ENCODE assay signal across 8 cellular contexts in genomic region chr6:28867078-28867414, GRCh38. TPM values are rescaled to one million over a fixed set of nuclear protein-coding genes. Genes with fewer than 3 reads are reported as not detected.
DNase-seq lines count a peak whose midpoint lies in the region; ATAC-seq, FAIRE-seq and TF ChIP-seq lines count a peak whose summit lies in the region.

No MANE protein-coding gene starts in this region.

- no peak overlapping the region for H3K9ac ChIP-seq in IMR-90 (ENCODE audit: low read depth, low read length)

- H3K56ac ChIP-seq in IMR-90 (ENCODE audit: extremely low read depth, insufficient read depth, low read length): no peak overlapping the region

- 0 out of 2 replicates have a peak, but pooled peaks cover 2% of the 10 kb centered on the region for H3K4me1 ChIP-seq in IMR-90 (ENCODE audit: control insufficient read depth, insufficient read depth, low read length)
- peaks cover 7% of the 10 kb centered on the region for H3K4me1 ChIP-seq in hepatocyte (ENCODE audit: insufficient read depth)
- H3K4me1 ChIP-seq in small intestine (ENCODE audit: control insufficient read depth in 2 of 2, insufficient read depth in 1 of 2, low read depth in 1 of 2, low read length in 1 of 2): peaks cover 3 to 7% of the 10 kb centered on the region in 2 donors

- H3K9me3 ChIP-seq in IMR-90 (ENCODE audit: control insufficient read depth, insufficient read depth, low read length) (no peaks in the 10 kb centered on the region), hepatocyte (ENCODE audit: low read depth) (no peaks in the 10 kb centered on the region), small intestine (ENCODE audit: control insufficient read depth, low read depth) (no peaks in the 10 kb centered on the region)

- H2BK120ac ChIP-seq in IMR-90 (ENCODE audit: low read depth, low read length): no peak overlapping the region

- dilution Hi-C loops in IMR-90 (cut with HindIII; ENCODE audit: low sequenced_read_pairs, unreplicated experiment): no loop called here

- H3K14ac ChIP-seq in IMR-90 (replicated peaks; ENCODE audit: low read depth, low read length): no peak overlapping the region

- H3K27ac Mint-ChIP-seq in activated CD4-positive, alpha-beta T cell treated with anti-CD3 and anti-CD28 coated beads, Interleukin-2, amount 10 ng/mL, durations not matched to agents 7 days and 5 days: peak overlapping the region; percentile 91
- peak overlapping the region; percentile 8 for H3K27ac Mint-ChIP-seq in activated T-helper 17 cell treated with anti-CD3 and anti-CD28 coated beads, Interleukin-2, amount 50 U/mL, for 72 hours

- H3K9me1 ChIP-seq in IMR-90 (ENCODE audit: insufficient read depth, low read length): no peaks in the 10 kb centered on the region

- no peak overlapping the region for H2AK5ac ChIP-seq in IMR-90 (ENCODE audit: low read depth, low read length)

- POLR2A ChIA-PET in activated CD4-positive, alpha-beta T cell treated with anti-CD3 and anti-CD28 coated beads, Interleukin-2, amount 10 ng/mL, durations not matched to agents 7 days and 5 days (lab: Charles Lee): interaction anchor here (0.6 to 1.0 kb wide), 2 partner anchors 17 to 1029 kb away, joined by 3 read pairs; a partner anchor contains a TSS
- POLR2A ChIA-PET in IMR-90 (lab: Charles Lee; ENCODE audit: unreplicated experiment): no interaction called here

- H3K4me2 ChIP-seq in IMR-90 (ENCODE audit: low read depth, low read length): peak overlapping the region; percentile 69
- peak overlapping the region; percentile 94 for H3K4me2 ChIP-seq in hepatocyte

- intact Hi-C loops in IMR-90 (cut with micrococcal nuclease): loop anchor here (5.0 to 10.0 kb wide), 2 partner anchors 148 to 655 kb away; no protein-coding TSS in a partner anchor

- in situ Hi-C loops in IMR-90 (cut with MboI; ENCODE audit: low sequenced_read_pairs): no loop called here

- TF ChIP-seq RAD21 in IMR-90 (IDR thresholded peaks at IDR 0.05; ENCODE audit: low read length): no peak

- H3K9me2 ChIP-seq in hepatocyte (replicated peaks; ENCODE audit: insufficient read depth): no peaks in the 10 kb centered on the region

- no peaks in the 10 kb centered on the region for H3K79me1 ChIP-seq in IMR-90 (ENCODE audit: low read depth in 1 of 2, low read length in 2 of 2)

- no peak for DNase-seq in activated CD4-positive, alpha-beta T cell treated with anti-CD3 and anti-CD28 coated beads, Interleukin-2, amount 10 ng/mL, durations not matched to agents 7 days and 5 days
- DNase-seq in activated CD4-positive, alpha-beta T cell treated with anti-CD3 and anti-CD28 coated beads, Interleukin-2, amount 50 U/mL, for 1 hour: no peak
- DNase-seq in IMR-90 (peak; percentile 3), hepatocyte (ENCODE audit: low spot score) (peak; percentile 40), small intestine (peak; percentile 22), HTR-8/SVneo (ENCODE audit: insufficient read length, low spot score) (no peak)

- TF ChIP-seq CTCF in IMR-90 (conservative IDR thresholded peaks at IDR 0.05; ENCODE audit: low read depth, low read length) (no peak), hepatocyte (IDR thresholded peaks at IDR 0.05; ENCODE audit: poor library complexity) (no peak)

- peak overlapping the region; percentile 97 for H2AFZ ChIP-seq in IMR-90 (replicated peaks; ENCODE audit: low read length, poor library complexity)
- H2AFZ ChIP-seq in hepatocyte: peak overlapping the region; percentile 97

- WGBS in IMR-90 (ENCODE audit: extremely low coverage in 2 of 2, insufficient read length in 1 of 2), 2 experiments: no CpG with 5 or more reads among the region's 5 CpGs
- WGBS in hepatocyte (ENCODE audit: low lambda C conversion rate, missing lambda C conversion rate): 34% methylated on average over 5 of the region's 5 CpGs
- 23 to 34% (median 33%) methylated on average over 5 of the region's 5 CpGs for WGBS in small intestine, 3 donors

- no TSS peak for BruUV-seq in IMR-90 (replicated peaks; lab: Mats Ljungman, UMichigan)

- TF ChIP-seq POLR2A in IMR-90 (IDR thresholded peaks at IDR 0.05; ENCODE audit: low read depth, low read length): no peak

- H3K27ac ChIP-seq in IMR-90 (ENCODE audit: insufficient read depth, low read length): no peak overlapping the region
- H3K27ac ChIP-seq in hepatocyte: peak overlapping the region; percentile 98
- peak overlapping the region in 1 of 2 donors; percentile 75 for H3K27ac ChIP-seq in small intestine (ENCODE audit: low read depth in 1 of 2, low read length in 1 of 2)

- H3K36me3 ChIP-seq in IMR-90 (ENCODE audit: control insufficient read depth, insufficient read depth, low read length): no peaks in the 10 kb centered on the region
- H3K36me3 ChIP-seq in hepatocyte (replicated peaks; ENCODE audit: insufficient read depth, low read depth): no peaks in the 10 kb centered on the region
- no peaks in the 10 kb centered on the region for H3K36me3 ChIP-seq in small intestine (ENCODE audit: control insufficient read depth in 2 of 2, insufficient read depth in 2 of 2, low read length in 2 of 2)

- no peak overlapping the region for H3K4ac ChIP-seq in IMR-90 (ENCODE audit: low read depth, low read length)

- H4K20me1 ChIP-seq in IMR-90 (ENCODE audit: insufficient read depth, low read length): no peaks in the 10 kb centered on the region
- H4K20me1 ChIP-seq in hepatocyte (ENCODE audit: insufficient read depth, poor library complexity, severe bottlenecking): no peaks in the 10 kb centered on the region

- no peaks in the 10 kb centered on the region for H3K79me2 ChIP-seq in hepatocyte

- no peak overlapping the region for H4K91ac ChIP-seq in IMR-90 (ENCODE audit: insufficient read depth, low read depth, low read length)

- FAIRE-seq in small intestine (lab: Jason Lieb, UNC) (no peak), HTR-8/SVneo (lab: Jason Lieb, UNC) (no peak)

- H4K5ac ChIP-seq in IMR-90 (ENCODE audit: low read depth, low read length): no peak overlapping the region

- H3K27me3 ChIP-seq in IMR-90 (ENCODE audit: control insufficient read depth, insufficient read depth, low read length) (no peaks in the 10 kb centered on the region), hepatocyte (no peaks in the 10 kb centered on the region), small intestine (ENCODE audit: control insufficient read depth in 2 of 2, insufficient read depth in 2 of 2, low read length in 2 of 2) (no peaks in the 10 kb centered on the region)

- peaks cover 10% of the 10 kb centered on the region for H3K36me3 Mint-ChIP-seq in activated CD4-positive, alpha-beta T cell treated with anti-CD3 and anti-CD28 coated beads, Interleukin-2, amount 10 ng/mL, durations not matched to agents 7 days and 5 days (ENCODE audit: low read depth)
- H3K36me3 Mint-ChIP-seq in activated T-helper 17 cell treated with anti-CD3 and anti-CD28 coated beads, Interleukin-2, amount 50 U/mL, for 72 hours (ENCODE audit: low read depth): peaks cover 27% of the 10 kb centered on the region

- no peak overlapping the region for H2BK5ac ChIP-seq in IMR-90 (ENCODE audit: low read depth, low read length, poor library complexity, severe bottlenecking)

- no peak overlapping the region for H3K18ac ChIP-seq in IMR-90 (ENCODE audit: low read depth, low read length)

- H3K27me3 Mint-ChIP-seq in activated CD4-positive, alpha-beta T cell treated with anti-CD3 and anti-CD28 coated beads, Interleukin-2, amount 10 ng/mL, durations not matched to agents 7 days and 5 days: peaks cover 3% of the 10 kb centered on the region
- H3K27me3 Mint-ChIP-seq in activated T-helper 17 cell treated with anti-CD3 and anti-CD28 coated beads, Interleukin-2, amount 50 U/mL, for 72 hours: no peaks in the 10 kb centered on the region

- H3K9me3 Mint-ChIP-seq in activated CD4-positive, alpha-beta T cell treated with anti-CD3 and anti-CD28 coated beads, Interleukin-2, amount 10 ng/mL, durations not matched to agents 7 days and 5 days: peaks cover 11% of the 10 kb centered on the region
- peaks cover 12% of the 10 kb centered on the region for H3K9me3 Mint-ChIP-seq in activated T-helper 17 cell treated with anti-CD3 and anti-CD28 coated beads, Interleukin-2, amount 50 U/mL, for 72 hours

- peaks cover 46% of the 10 kb centered on the region for H3K4me1 Mint-ChIP-seq in activated CD4-positive, alpha-beta T cell treated with anti-CD3 and anti-CD28 coated beads, Interleukin-2, amount 10 ng/mL, durations not matched to agents 7 days and 5 days
- H3K4me1 Mint-ChIP-seq in activated T-helper 17 cell treated with anti-CD3 and anti-CD28 coated beads, Interleukin-2, amount 50 U/mL, for 72 hours: peaks cover 22% of the 10 kb centered on the region

- no peak overlapping the region for H2AK9ac ChIP-seq in IMR-90 (replicated peaks; ENCODE audit: low read depth, low read length, poor library complexity)

- H3K4me3 Mint-ChIP-seq in activated CD4-positive, alpha-beta T cell treated with anti-CD3 and anti-CD28 coated beads, Interleukin-2, amount 10 ng/mL, durations not matched to agents 7 days and 5 days: peak overlapping the region; percentile 77
- H3K4me3 Mint-ChIP-seq in activated T-helper 17 cell treated with anti-CD3 and anti-CD28 coated beads, Interleukin-2, amount 50 U/mL, for 72 hours: peak overlapping the region; percentile 97

- peak overlapping the region in 1 of 2 experiments; percentile 30; a peak in 2 of 4 replicates for H4K8ac ChIP-seq in IMR-90 (ENCODE audit: low read depth in 2 of 2, low read length in 2 of 2)

- no peak overlapping the region for H2BK20ac ChIP-seq in IMR-90 (ENCODE audit: low read depth, low read length)

- H2BK15ac ChIP-seq in IMR-90 (ENCODE audit: low read depth, low read length): no peak overlapping the region

- peak overlapping the region; percentile 93 for H3K4me3 ChIP-seq in IMR-90 (ENCODE audit: insufficient read depth, low read depth, low read length)
- H3K4me3 ChIP-seq in hepatocyte: peak overlapping the region; percentile 63
- peak overlapping the region in 1 of 2 donors; percentile 65 for H3K4me3 ChIP-seq in small intestine (ENCODE audit: low read depth in 1 of 2, low read length in 2 of 2)

- CTCF ChIA-PET in activated CD4-positive, alpha-beta T cell treated with anti-CD3 and anti-CD28 coated beads, Interleukin-2, amount 10 ng/mL, durations not matched to agents 7 days and 5 days (lab: Charles Lee): interaction anchor here (1.2 to 1.9 kb wide), 2 partner anchors 10 to 18 kb away, joined by 3 to 5 read pairs; no protein-coding TSS in a partner anchor
- CTCF ChIA-PET in IMR-90 (lab: Yijun Ruan, JAX): no interaction called here

- no peak overlapping the region for H3K23ac ChIP-seq in IMR-90 (ENCODE audit: low read depth, low read length)

- ATAC-seq in IMR-90 (ENCODE audit: low read depth) (no peak), GM21360 (IDR thresholded peaks at IDR 0.05; ENCODE audit: unreplicated experiment) (no peak)
- ATAC-seq in activated T-helper 17 cell treated with anti-CD3 and anti-CD28 coated beads, Interleukin-2, amount 50 U/mL, for 72 hours (replicated peaks): peak; percentile 42

RNA-seq across cellular contexts. Expression of gene TRIM27, which starts 56.7 kb away (rescaled TPM):
- total RNA-seq in activated CD4-positive, alpha-beta T cell treated with anti-CD3 and anti-CD28 coated beads, Interleukin-2, amount 10 ng/mL, durations not matched to agents 7 days and 5 days: 10 to 100 TPM; 63.1 to 66.6 TPM
- total RNA-seq in IMR-90 (2012; rRNA removed) (48.0 TPM in 2 replicates), hepatocyte (60.8 and 62.7 TPM in 2 replicates)
- polyA plus RNA-seq in IMR-90 (2012; rRNA removed) (43.5 and 44.4 TPM in 2 replicates), hepatocyte (50.3 and 57.0 TPM in 2 replicates), small intestine (10 to 100 TPM; 30.5 to 42.0 (median 31.3) TPM)
- polyA plus RNA-seq in IMR-90 (2012; cell fraction: cytosol; rRNA removed): 21.8 and 26.3 TPM in 2 replicates
- polyA plus RNA-seq in IMR-90 (2012; cell fraction: nucleus; rRNA removed; ENCODE audit: low replicate concordance): 49.1 and 79.8 TPM in 2 replicates
- total RNA-seq in activated T-helper 17 cell treated with anti-CD3 and anti-CD28 coated beads, Interleukin-2, amount 50 U/mL, for 72 hours: 10 to 100 TPM; 34.4 to 51.2 TPM

Comparison
In these comparisons a context has a peak if more than half of its experiments do, and no peak if none do; other contexts are left out.
1. DNase-seq: peak in IMR-90 (single experiment), hepatocyte (single experiment) and small intestine (single experiment); none in activated CD4-positive, alpha-beta T cell treated with anti-CD3 and anti-CD28 coated beads, Interleukin-2, amount 10 ng/mL, durations not matched to agents 7 days and 5 days (single experiment), activated CD4-positive, alpha-beta T cell treated with anti-CD3 and anti-CD28 coated beads, Interleukin-2, amount 50 U/mL, for 1 hour (single experiment) and HTR-8/SVneo (single experiment).